In genomic region chr6:4134841-4135664, GRCh38 we compare ENCODE assay signal across 1 cellular context.
TF ChIP-seq lines count a peak whose summit lies in the region.

ECI2 (minus strand) TSS chr6:4135575; CDS start chr6:4135560, 15 bp downstream.

TF ChIP-seq in HepG2, 621 proteins besides CTCF, POLR2A, EP300 and RAD21 (continued from another document and continues in another):
- TF ChIP-seq ZNF574 (CRISPR knock-in tag; IDR thresholded peaks at IDR 0.05) = peak; percentile 71; the same call in 1 of the 2 replicates
- TF ChIP-seq ZNF292 (CRISPR knock-in tag; IDR thresholded peaks at IDR 0.05; ENCODE audit: borderline replicate concordance, low read depth) = peak; percentile 85
- TF ChIP-seq ZNF12 (CRISPR knock-in tag; IDR thresholded peaks at IDR 0.05) = peak; percentile 65
- TF ChIP-seq SRSF1 (optimal IDR thresholded peaks at IDR 0.05; ENCODE audit: low read depth, low read length) = peak; percentile 90
- TF ChIP-seq ZNF275 (CRISPR knock-in tag; IDR thresholded peaks at IDR 0.05; ENCODE audit: borderline replicate concordance) = peak; percentile 34; the same call in 1 of the 2 replicates
- 0 out of 2 replicates have a peak, but pooled peaks have one; percentile 32 for TF ChIP-seq ZHX1 (CRISPR knock-in tag; IDR thresholded peaks at IDR 0.05; ENCODE audit: low read depth)
- TF ChIP-seq ZNF674 (CRISPR knock-in tag; IDR thresholded peaks at IDR 0.05; ENCODE audit: low read depth) = 0 out of 2 replicates have a peak, but pooled peaks have one; percentile 61
- 0 out of 2 replicates have a peak, but pooled peaks have one; percentile 43 for TF ChIP-seq E2F5 (CRISPR knock-in tag; conservative IDR thresholded peaks at IDR 0.05)
- TF ChIP-seq ZSCAN5A (CRISPR knock-in tag; IDR thresholded peaks at IDR 0.05; ENCODE audit: borderline replicate concordance) = peak; percentile 32; the same call in 1 of the 2 replicates
- no peak for TF ChIP-seq PHB2 (IDR thresholded peaks at IDR 0.05; ENCODE audit: partially characterized antibody)
- peak; percentile 84 for TF ChIP-seq ZNF687 (CRISPR knock-in tag; IDR thresholded peaks at IDR 0.05)
- TF ChIP-seq ZNF264 (CRISPR knock-in tag; IDR thresholded peaks at IDR 0.05) = peak; percentile 65; the same call in 1 of the 2 replicates
- TF ChIP-seq ZSCAN22 (CRISPR knock-in tag; IDR thresholded peaks at IDR 0.05) = no peak
- no peak for TF ChIP-seq JUNB (CRISPR knock-in tag; IDR thresholded peaks at IDR 0.05; ENCODE audit: borderline replicate concordance)
- TF ChIP-seq MLXIP (CRISPR knock-in tag; IDR thresholded peaks at IDR 0.05; ENCODE audit: borderline replicate concordance) = no peak
- TF ChIP-seq HIC2 (CRISPR knock-in tag; IDR thresholded peaks at IDR 0.05; ENCODE audit: low read depth) = no peak
- peak; percentile 57; the same call in 1 of the 2 replicates for TF ChIP-seq ZBTB20 (CRISPR knock-in tag; IDR thresholded peaks at IDR 0.05; ENCODE audit: borderline replicate concordance, low read depth)
- TF ChIP-seq CENPT (CRISPR knock-in tag; IDR thresholded peaks at IDR 0.05; ENCODE audit: low read depth) = peak; percentile 74; the same call in 1 of the 2 replicates
- peak; percentile 36; the same call in 1 of the 2 replicates for TF ChIP-seq ARNTL (CRISPR knock-in tag; IDR thresholded peaks at IDR 0.05)
- peak; percentile 68; the same call in 1 of the 2 replicates for TF ChIP-seq RXRA (CRISPR knock-in tag; IDR thresholded peaks at IDR 0.05)
- TF ChIP-seq ARNT (IDR thresholded peaks at IDR 0.05) = no peak
- peak; percentile 93 for TF ChIP-seq ZNF274 (CRISPR knock-in tag; IDR thresholded peaks at IDR 0.05)
- 0 out of 2 replicates have a peak, but pooled peaks have one; percentile 83 for TF ChIP-seq THAP8 (CRISPR knock-in tag; IDR thresholded peaks at IDR 0.05; ENCODE audit: borderline replicate concordance)
- no peak for TF ChIP-seq ZBTB44 (CRISPR knock-in tag; IDR thresholded peaks at IDR 0.05)
- TF ChIP-seq ISL2 (CRISPR knock-in tag; IDR thresholded peaks at IDR 0.05) = peak; percentile 44; the same call in 1 of the 2 replicates
- TF ChIP-seq ZNF790 (CRISPR knock-in tag; IDR thresholded peaks at IDR 0.05; ENCODE audit: borderline replicate concordance) = 0 out of 2 replicates have a peak, but pooled peaks have one; percentile 47
- TF ChIP-seq ZNF543 (CRISPR knock-in tag; IDR thresholded peaks at IDR 0.05) = peak; percentile 76
- peak; percentile 72; the same call in 1 of the 2 replicates for TF ChIP-seq ZNF503 (CRISPR knock-in tag; IDR thresholded peaks at IDR 0.05)
